Comparison of ENCODE assay signal across 8 cellular contexts in genomic region chr3:185362850-185363661, GRCh38. TPM values are rescaled to one million over a fixed set of nuclear protein-coding genes. Genes with fewer than 3 reads are reported as not detected.
DNase-seq lines count a peak whose midpoint lies in the region; ATAC-seq and TF ChIP-seq lines count a peak whose summit lies in the region.

A gene with protein sequence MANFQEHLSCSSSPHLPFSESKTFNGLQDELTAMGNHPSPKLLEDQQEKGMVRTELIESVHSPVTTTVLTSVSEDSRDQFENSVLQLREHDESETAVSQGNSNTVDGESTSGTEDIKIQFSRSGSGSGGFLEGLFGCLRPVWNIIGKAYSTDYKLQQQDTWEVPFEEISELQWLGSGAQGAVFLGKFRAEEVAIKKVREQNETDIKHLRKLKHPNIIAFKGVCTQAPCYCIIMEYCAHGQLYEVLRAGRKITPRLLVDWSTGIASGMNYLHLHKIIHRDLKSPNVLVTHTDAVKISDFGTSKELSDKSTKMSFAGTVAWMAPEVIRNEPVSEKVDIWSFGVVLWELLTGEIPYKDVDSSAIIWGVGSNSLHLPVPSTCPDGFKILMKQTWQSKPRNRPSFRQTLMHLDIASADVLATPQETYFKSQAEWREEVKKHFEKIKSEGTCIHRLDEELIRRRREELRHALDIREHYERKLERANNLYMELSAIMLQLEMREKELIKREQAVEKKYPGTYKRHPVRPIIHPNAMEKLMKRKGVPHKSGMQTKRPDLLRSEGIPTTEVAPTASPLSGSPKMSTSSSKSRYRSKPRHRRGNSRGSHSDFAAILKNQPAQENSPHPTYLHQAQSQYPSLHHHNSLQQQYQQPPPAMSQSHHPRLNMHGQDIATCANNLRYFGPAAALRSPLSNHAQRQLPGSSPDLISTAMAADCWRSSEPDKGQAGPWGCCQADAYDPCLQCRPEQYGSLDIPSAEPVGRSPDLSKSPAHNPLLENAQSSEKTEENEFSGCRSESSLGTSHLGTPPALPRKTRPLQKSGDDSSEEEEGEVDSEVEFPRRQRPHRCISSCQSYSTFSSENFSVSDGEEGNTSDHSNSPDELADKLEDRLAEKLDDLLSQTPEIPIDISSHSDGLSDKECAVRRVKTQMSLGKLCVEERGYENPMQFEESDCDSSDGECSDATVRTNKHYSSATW (plus strand): TSS chr3:185363136. CDS start chr3:185428582, 65,446 bp downstream.

- peak within 1 kb of the TSS in 6 of 7 donors; percentile 24 to 83 (median 74) for H3K4me3 Mint-ChIP-seq in CD8-positive, alpha-beta memory T cell
- H3K4me3 Mint-ChIP-seq in activated T-cell treated with anti-CD3 and anti-CD28 coated beads, Interleukin-2, amount 50 U/mL, for 24 hours, result peak within 1 kb of the TSS; percentile 75

- peaks cover 18% of the 10 kb centered on the region for H3K27me3 ChIP-seq in CD8-positive, alpha-beta memory T cell (ENCODE audit: insufficient read depth, low read length, poor library complexity, severe bottlenecking)
- no peaks in the 10 kb centered on the region for H3K27me3 ChIP-seq in mucosa of stomach (ENCODE audit: control insufficient read depth, insufficient read depth, low read length)
- no peaks in the 10 kb centered on the region for H3K27me3 ChIP-seq in suprapubic skin

- H3K36me3 ChIP-seq in CD8-positive, alpha-beta memory T cell (ENCODE audit: insufficient read depth, low read length), result no peaks in the 10 kb centered on the region
- H3K36me3 ChIP-seq in mucosa of stomach (ENCODE audit: control insufficient read depth, insufficient read depth, low read length) (no peaks in the 10 kb centered on the region), suprapubic skin (no peaks in the 10 kb centered on the region)

- peaks cover 10 to 17% (median 15%) of the 10 kb centered on the region in 3 donors for H3K4me1 Mint-ChIP-seq in CD8-positive, alpha-beta memory T cell
- peaks cover 14% of the 10 kb centered on the region for H3K4me1 Mint-ChIP-seq in activated T-cell treated with anti-CD3 and anti-CD28 coated beads, Interleukin-2, amount 50 U/mL, for 24 hours (ENCODE audit: low read depth)

- POLR2A ChIA-PET in CD8-positive, alpha-beta memory T cell (lab: Charles Lee), result no interaction called here

- TF ChIP-seq POLR2A in suprapubic skin (IDR thresholded peaks at IDR 0.05), result no peak

- CTCF ChIA-PET in CD8-positive, alpha-beta memory T cell (lab: Charles Lee), result interaction anchor here (1.1 kb wide), 1 partner anchor 8 kb away, joined by 5 read pairs; no protein-coding TSS in a partner anchor

- ATAC-seq in GM19328 (IDR thresholded peaks at IDR 0.05; ENCODE audit: unreplicated experiment) (peak; percentile 95), HG03378 (IDR thresholded peaks at IDR 0.05; ENCODE audit: unreplicated experiment) (peak; percentile 92)

- under 1% methylated on average over 17 of the region's 17 CpGs for WGBS in suprapubic skin

- no peaks in the 10 kb centered on the region for H3K9me3 ChIP-seq in CD8-positive, alpha-beta memory T cell (ENCODE audit: low read length)
- H3K9me3 ChIP-seq in mucosa of stomach (ENCODE audit: control insufficient read depth, low read length) (no peaks in the 10 kb centered on the region), suprapubic skin (no peaks in the 10 kb centered on the region)

- H3K27ac Mint-ChIP-seq in CD8-positive, alpha-beta memory T cell, result peak within 1 kb of the TSS in 2 of 8 donors; percentile 29 to 44
- H3K27ac Mint-ChIP-seq in activated T-cell treated with anti-CD3 and anti-CD28 coated beads, Interleukin-2, amount 50 U/mL, for 24 hours, result no peak within 1 kb of the TSS

- peak within 1 kb of the TSS; percentile 63 for H3K4me3 ChIP-seq in CD8-positive, alpha-beta memory T cell (ENCODE audit: low read length)
- peak within 1 kb of the TSS; percentile 66 for H3K4me3 ChIP-seq in fibroblast of mammary gland (ENCODE audit: control insufficient read depth, low read depth, low read length)
- H3K4me3 ChIP-seq in mucosa of stomach (ENCODE audit: low read length), result peak within 1 kb of the TSS; percentile 9
- H3K4me3 ChIP-seq in suprapubic skin, result peak within 1 kb of the TSS; percentile 54

- no peaks in the 10 kb centered on the region for H3K9me3 Mint-ChIP-seq in CD8-positive, alpha-beta memory T cell
- H3K9me3 Mint-ChIP-seq in activated T-cell treated with anti-CD3 and anti-CD28 coated beads, Interleukin-2, amount 50 U/mL, for 24 hours, result no peaks in the 10 kb centered on the region

- no peak for TF ChIP-seq EP300 in suprapubic skin (IDR thresholded peaks at IDR 0.05)

- peaks cover 30 to 69% of the 10 kb centered on the region in 2 donors for H3K27me3 Mint-ChIP-seq in CD8-positive, alpha-beta memory T cell
- peaks cover 64% of the 10 kb centered on the region for H3K27me3 Mint-ChIP-seq in activated T-cell treated with anti-CD3 and anti-CD28 coated beads, Interleukin-2, amount 50 U/mL, for 24 hours

- H3K36me3 Mint-ChIP-seq in CD8-positive, alpha-beta memory T cell, result no peaks in the 10 kb centered on the region
- no peaks in the 10 kb centered on the region for H3K36me3 Mint-ChIP-seq in activated T-cell treated with anti-CD3 and anti-CD28 coated beads, Interleukin-2, amount 50 U/mL, for 24 hours (ENCODE audit: low read depth)

- DNase-seq in CD8-positive, alpha-beta memory T cell, result peak in 3 of 5 donors; percentile 1 to 21 (median 12)
- DNase-seq in NCI-H460 (ENCODE audit: extremely low read depth, low read depth) (peak; percentile 86), fibroblast of mammary gland (ENCODE audit: low read depth) (peak; percentile 97), suprapubic skin (ENCODE audit: low spot score in 2 of 2) (peak; percentile 79 to 86)
- no peak for DNase-seq in activated T-cell treated with anti-CD3 and anti-CD28 coated beads, Interleukin-2, amount 50 U/mL, for 24 hours

- TF ChIP-seq CTCF in fibroblast of mammary gland (conservative IDR thresholded peaks at IDR 0.05; ENCODE audit: control insufficient read depth, insufficient read depth, low read depth, low read length) (no peak), suprapubic skin (IDR thresholded peaks at IDR 0.05) (no peak)

- H3K27ac ChIP-seq in CD8-positive, alpha-beta memory T cell (ENCODE audit: low read depth, low read length), result no peak within 1 kb of the TSS
- H3K27ac ChIP-seq in suprapubic skin, result peak within 1 kb of the TSS; percentile 68

- peaks cover 13% of the 10 kb centered on the region for H3K4me1 ChIP-seq in CD8-positive, alpha-beta memory T cell (ENCODE audit: insufficient read depth, low read length)
- H3K4me1 ChIP-seq in mucosa of stomach (ENCODE audit: control insufficient read depth, insufficient read depth, low read length) (no peaks in the 10 kb centered on the region), suprapubic skin (peaks cover 15% of the 10 kb centered on the region)

- peak within 1 kb of the TSS; percentile 63 for H3K9ac ChIP-seq in mucosa of stomach (ENCODE audit: low read length)

RNA-seq across cellular contexts. Expression of the gene that starts here (rescaled TPM):
- 10 to 100 TPM; 14.1 to 15.2 TPM for total RNA-seq in CD8-positive, alpha-beta memory T cell
- 41.0 TPM for polyA plus RNA-seq in CD8-positive, alpha-beta memory T cell
- total RNA-seq in NCI-H460 (2014; rRNA removed; shearing (Covaris generic)), result 36.9 and 37.1 TPM in 2 replicates
- polyA plus RNA-seq in NCI-H460 (2014; cell fraction: nucleus; rRNA removed), result 14.1 and 14.3 TPM in 2 replicates
- 10 to 100 TPM; 18.0 to 19.6 (median 18.6) TPM for total RNA-seq in suprapubic skin

Comparison
In these comparisons a context has a peak if more than half of its experiments do, and no peak if none do; other contexts are left out.
1. H3K4me3 ChIP-seq: peak in every context shown above with its lines; median percentile 66 in fibroblast of mammary gland; 63 in CD8-positive, alpha-beta memory T cell; 54 in suprapubic skin; 9 in mucosa of stomach.